ENCODE assay signal across 32 cellular contexts in genomic region chr2:234029150-234029733, GRCh38. TPM values are rescaled to one million over a fixed set of nuclear protein-coding genes. Genes with fewer than 3 reads are reported as not detected.
DNase-seq lines count a peak whose midpoint lies in the region; ATAC-seq and TF ChIP-seq lines count a peak whose summit lies in the region.
"Had no signal": no experiment of that assay in that cellular context is flagged by ENCODE, and none has a peak within 500 bp of the region (broad histone marks: within the 10 kb centered on the region; RNA-seq: fewer than 3 reads in every experiment).

No MANE protein-coding gene starts in this region.

- peaks cover 0 to 4% of the 10 kb centered on the region in 2 donors for H3K4me1 ChIP-seq in left lung
- peaks cover 23% of the 10 kb centered on the region for H3K4me1 ChIP-seq in mammary epithelial cell (ENCODE audit: insufficient read depth, low read length)
- H3K4me1 ChIP-seq: body of pancreas, gastroesophageal sphincter had no signal

- DNase-seq in CD4-positive, alpha-beta T cell = no peak
- DNase-seq in HCEC 1CT (peak; percentile 37), epithelial cell of proximal tubule (ENCODE audit: low read depth) (peak; percentile 92), left lung (no peak), mammary epithelial cell (no peak), DMS153 (lab: John Stamatoyannopoulos, UW) (no peak), activated gamma-delta T cell treated with Interleukin-2 at 50 U/mL for 16 hours (no peak)
- DNase-seq: activated CD4-positive, alpha-beta T cell treated with anti-CD3 and anti-CD28 coated beads, Interleukin-2, amount 50 U/mL, for 1 hour; activated naive CD4-positive, alpha-beta T cell treated with Interleukin-2 at 50 U/mL for 16 hours; activated T-cell treated with anti-CD3 and anti-CD28 coated beads, Interleukin-2, amount 50 U/mL, for 24 hours; body of pancreas; cerebellar nuclear complex; dermis blood vessel endothelial cell; DND-41; HFFc6; left ventricle myocardium superior; NCI-H1048; right cardiac atrium; RPMI8226; stimulated activated CD8-positive, alpha-beta memory T cell treated with anti-CD3 and anti-CD28 coated beads, Interleukin-4, amount 100 ng/mL, for 48 hours; stimulated activated naive CD8-positive, alpha-beta T cell treated with anti-CD3 and anti-CD28 coated beads, Interleukin-15, amount 100 ng/mL, for 72 hours; T1000; WERI-Rb-1 had no signal

- H2AFZ ChIP-seq in mammary epithelial cell (ENCODE audit: low read depth, low read length) = no peak overlapping the region
- H2AFZ ChIP-seq: hepatocyte had no signal

- H3K36me3 Mint-ChIP-seq in CD4-positive, alpha-beta T cell (ENCODE audit: low read depth) = peaks cover 5% of the 10 kb centered on the region

- H3K9ac ChIP-seq in mammary epithelial cell (ENCODE audit: insufficient read depth, low read length) = no peak overlapping the region

- intact Hi-C loops in CD4-positive, alpha-beta T cell (cut with DNase I, micrococcal nuclease) = loop anchor here in 1 of 2 experiments (5.0 kb wide), 1 partner anchor 37 kb away; no protein-coding TSS in a partner anchor
- intact Hi-C loops in left lung (cut with DNase I) (no loop called here), mammary epithelial cell (cut with micrococcal nuclease) (no loop called here)

- 71% methylated on average over 4 of the region's 4 CpGs for WGBS in mammary epithelial cell (ENCODE audit: low coverage, missing lambda C conversion rate)

- H3K4me1 Mint-ChIP-seq in CD4-positive, alpha-beta T cell (ENCODE audit: low read depth) = peaks cover 62% of the 10 kb centered on the region

- peaks cover 17% of the 10 kb centered on the region for H3K9me3 ChIP-seq in CD4-positive, alpha-beta T cell (ENCODE audit: control insufficient read depth, low read length)
- H3K9me3 ChIP-seq in left lung (peaks cover 0 to 10% of the 10 kb centered on the region in 2 donors), mammary epithelial cell (replicated peaks; ENCODE audit: insufficient read depth, low read length) (no peaks in the 10 kb centered on the region)
- H3K9me3 ChIP-seq: body of pancreas, thoracic aorta had no signal

- peak overlapping the region; percentile 22 for H3K4me3 Mint-ChIP-seq in CD4-positive, alpha-beta T cell
- H3K4me3 Mint-ChIP-seq: activated T-cell treated with anti-CD3 and anti-CD28 coated beads, Interleukin-2, amount 50 U/mL, for 24 hours; HFFc6; IgD-negative memory B cell; mesothelial cell of epicardium; stimulated activated naive CD8-positive, alpha-beta T cell treated with anti-CD3 and anti-CD28 coated beads, Interleukin-15, amount 100 ng/mL, for 72 hours had no signal

- H3K4me3 ChIP-seq in epithelial cell of proximal tubule (ENCODE audit: low read depth, low read length) (no peak overlapping the region), left lung (no peak overlapping the region), mammary epithelial cell (replicated peaks in 1 of 3; ENCODE audit: insufficient read depth in 1 of 3, low read depth in 2 of 3, low read length in 3 of 3) (no peak overlapping the region)
- H3K4me3 ChIP-seq: body of pancreas, gastroesophageal sphincter, hepatocyte, SJSA1, thoracic aorta had no signal

- peaks cover 6% of the 10 kb centered on the region for H3K9me3 Mint-ChIP-seq in CD4-positive, alpha-beta T cell

- H3K27me3 Mint-ChIP-seq in CD4-positive, alpha-beta T cell = peaks cover 4% of the 10 kb centered on the region
- H3K27me3 Mint-ChIP-seq: activated T-cell treated with anti-CD3 and anti-CD28 coated beads, Interleukin-2, amount 50 U/mL, for 24 hours; stimulated activated naive CD8-positive, alpha-beta T cell treated with anti-CD3 and anti-CD28 coated beads, Interleukin-15, amount 100 ng/mL, for 72 hours had no signal

- no peaks in the 10 kb centered on the region for H3K79me2 ChIP-seq in mammary epithelial cell (ENCODE audit: insufficient read depth, low read length)
- H3K79me2 ChIP-seq: hepatocyte had no signal

- CTCF ChIA-PET in CD4-positive, alpha-beta T cell (lab: Charles Lee) = no interaction called here
- CTCF ChIA-PET in mammary epithelial cell (lab: Charles Lee; ENCODE audit: low non-redundant PET) = no interaction called here

- no peak for ATAC-seq in CD4-positive, alpha-beta T cell (ENCODE audit: poor library complexity)
- ATAC-seq in left lung = peak; percentile 56
- ATAC-seq: body of pancreas; gastroesophageal sphincter; left ventricle myocardium superior; right cardiac atrium; stimulated activated naive CD8-positive, alpha-beta T cell treated with anti-CD3 and anti-CD28 coated beads, Interleukin-15, amount 100 ng/mL, for 72 hours had no signal

- H3K27ac Mint-ChIP-seq in CD4-positive, alpha-beta T cell = no peak overlapping the region
- H3K27ac Mint-ChIP-seq: activated T-cell treated with anti-CD3 and anti-CD28 coated beads, Interleukin-2, amount 50 U/mL, for 24 hours; HFFc6; mesothelial cell of epicardium; stimulated activated naive CD8-positive, alpha-beta T cell treated with anti-CD3 and anti-CD28 coated beads, Interleukin-15, amount 100 ng/mL, for 72 hours had no signal

- in situ Hi-C loops in mammary epithelial cell (cut with MboI; ENCODE audit: low sequenced_read_pairs in 2 of 2) = no loop called here

- H3K27me3 ChIP-seq in CD4-positive, alpha-beta T cell (ENCODE audit: control insufficient read depth, insufficient read depth, low read length) = no peaks in the 10 kb centered on the region
- H3K27me3 ChIP-seq in left lung (peaks cover 0 to 21% of the 10 kb centered on the region in 2 donors), mammary epithelial cell (ENCODE audit: insufficient read depth, low read length) (no peaks in the 10 kb centered on the region)
- H3K27me3 ChIP-seq: body of pancreas, hepatocyte had no signal

- BruUV-seq in mammary epithelial cell (replicated peaks; lab: Mats Ljungman, UMichigan) = no TSS peak

- no peak overlapping the region for H3K4me2 ChIP-seq in mammary epithelial cell (ENCODE audit: insufficient read depth, low read depth, low read length)
- H3K4me2 ChIP-seq: hepatocyte had no signal

- TF ChIP-seq CTCF in CD4-positive, alpha-beta T cell (IDR thresholded peaks at IDR 0.05) = no peak
- TF ChIP-seq CTCF in epithelial cell of proximal tubule (conservative IDR thresholded peaks at IDR 0.05; ENCODE audit: low read depth, low read length) = no peak
- no peak for TF ChIP-seq CTCF in left lung (IDR thresholded peaks at IDR 0.05)
- no peak for TF ChIP-seq CTCF in mammary epithelial cell (conservative IDR thresholded peaks at IDR 0.05 in 1 of 2, IDR thresholded peaks at IDR 0.05 in 1 of 2; ENCODE audit: extremely low read depth in 1 of 2, insufficient read depth in 1 of 2, low read depth in 1 of 2, low read length in 2 of 2)

- POLR2A ChIA-PET in CD4-positive, alpha-beta T cell (lab: Charles Lee) = no interaction called here

- no peaks in the 10 kb centered on the region for H3K36me3 ChIP-seq in left lung
- no peaks in the 10 kb centered on the region for H3K36me3 ChIP-seq in mammary epithelial cell (ENCODE audit: insufficient read depth, low read length)
- H3K36me3 ChIP-seq: gastroesophageal sphincter, SJSA1, thoracic aorta, WERI-Rb-1 had no signal

- dilution Hi-C loops in mammary epithelial cell (cut with HindIII; ENCODE audit: low sequenced_read_pairs) = no loop called here

- H4K20me1 ChIP-seq in mammary epithelial cell (ENCODE audit: insufficient read depth, low read length) = no peaks in the 10 kb centered on the region

- H3K27ac ChIP-seq in CD4-positive, alpha-beta T cell (ENCODE audit: low read depth, low read length) = no peak overlapping the region
- H3K27ac ChIP-seq in left lung (no peak overlapping the region), mammary epithelial cell (ENCODE audit: insufficient read depth, low read depth, low read length) (no peak overlapping the region)
- H3K27ac ChIP-seq: body of pancreas, gastroesophageal sphincter, hepatocyte, SJSA1, thoracic aorta, WERI-Rb-1 had no signal

RNA-seq across cellular contexts. Expression of gene SPP2, which starts 21.3 kb away (rescaled TPM):
- not detected for total RNA-seq in CD4-positive, alpha-beta T cell
- total RNA-seq in epithelial cell of proximal tubule (not detected in 2 replicates), left lung (not detected), mammary epithelial cell (not detected)
- polyA plus RNA-seq in mammary epithelial cell = not detected
- polyA minus RNA-seq in mammary epithelial cell = not detected
- total RNA-seq: body of pancreas, dermis blood vessel endothelial cell, gastroesophageal sphincter, HFFc6, left ventricle myocardium superior, mesothelial cell of epicardium, NCI-H460, right cardiac atrium, SJSA1, thoracic aorta had no signal
- polyA plus RNA-seq: adipose tissue, BJ, IgD-negative memory B cell, right cardiac atrium had no signal

Comparison
In these comparisons a context has a peak if more than half of its experiments do, and no peak if none do; other contexts are left out.
1. DNase-seq: peak in HCEC 1CT (single experiment) and epithelial cell of proximal tubule (single experiment); none in CD4-positive, alpha-beta T cell (0 of 10), left lung (0 of 2), mammary epithelial cell (single experiment), DMS153 (single experiment) and activated gamma-delta T cell treated with Interleukin-2 at 50 U/mL for 16 hours (single experiment).